Comparison of ENCODE assay signal across 1 cellular context in the genomic region with DNA sequence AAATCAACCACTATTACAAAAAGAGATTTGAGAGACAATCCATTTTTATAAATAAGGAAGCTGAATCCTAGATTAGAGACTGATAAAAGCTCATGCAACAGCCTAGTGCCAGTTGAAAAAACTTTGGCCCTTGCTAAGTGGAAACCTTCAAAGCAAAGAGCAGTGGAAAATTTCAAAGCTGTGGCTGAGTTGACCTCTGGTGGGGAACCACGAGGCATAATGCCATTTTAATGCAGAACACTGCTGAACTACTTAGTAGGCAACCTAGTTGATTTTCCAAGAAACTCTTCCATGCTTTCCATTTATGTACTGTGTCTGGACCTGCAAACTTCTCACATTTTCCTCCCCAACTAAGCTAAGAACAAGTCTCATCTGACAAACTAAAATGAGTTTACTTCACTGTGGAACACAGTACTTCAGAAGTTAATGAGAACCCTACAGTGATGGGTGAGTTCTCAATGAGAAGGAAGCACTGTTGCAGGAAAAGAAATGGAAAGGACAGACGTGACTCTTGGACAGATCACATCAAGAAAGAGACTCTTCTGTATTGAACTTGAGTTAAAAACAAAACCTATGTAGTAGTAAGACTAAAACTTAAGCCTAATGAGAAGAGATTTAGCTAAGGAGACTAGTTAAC.
TF ChIP-seq lines count a peak whose summit lies in the region.

No MANE protein-coding gene starts in this region.

TF ChIP-seq in endothelial cell of umbilical vein, 7 proteins besides CTCF, POLR2A, EP300 and RAD21:
- TF ChIP-seq MYC (IDR thresholded peaks at IDR 0.05; ENCODE audit: low read depth, low read length) (no peak), POLR2AphosphoS5 (IDR thresholded peaks at IDR 0.05; ENCODE audit: insufficient read depth, low read depth, low read length) (no peak), GATA2 (IDR thresholded peaks at IDR 0.05; ENCODE audit: insufficient read depth, insufficient read length, low read depth, low read length) (no peak), FOS (IDR thresholded peaks at IDR 0.05; ENCODE audit: borderline replicate concordance, insufficient read depth, low read length) (no peak), EZH2 (IDR thresholded peaks at IDR 0.05; ENCODE audit: borderline replicate concordance, low read depth, low read length, severe bottlenecking) (no peak), JUN (IDR thresholded peaks at IDR 0.05; ENCODE audit: borderline replicate concordance, insufficient read depth, insufficient read length, low read depth) (no peak)
- TF ChIP-seq, protein P1, sequence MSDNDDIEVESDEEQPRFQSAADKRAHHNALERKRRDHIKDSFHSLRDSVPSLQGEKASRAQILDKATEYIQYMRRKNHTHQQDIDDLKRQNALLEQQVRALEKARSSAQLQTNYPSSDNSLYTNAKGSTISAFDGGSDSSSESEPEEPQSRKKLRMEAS (IDR thresholded peaks at IDR 0.05; ENCODE audit: insufficient read depth, insufficient read length), result no peak
